ENCODE assay signal across 27 cellular contexts in genomic region chr2:188571543-188571942, GRCh38.
"Had no signal": no experiment of that assay in that cellular context is flagged by ENCODE, and none has a peak within 500 bp of the region (broad histone marks: within the 10 kb centered on the region; RNA-seq: fewer than 3 reads in every experiment).

No MANE protein-coding gene starts in this region.

- H3K9me3 ChIP-seq: body of pancreas, gastrocnemius medialis, left ventricle myocardium inferior, mucosa of descending colon, testis, transverse colon had no signal

- ATAC-seq: activated CD8-positive, alpha-beta T cell treated with anti-CD3 and anti-CD28 coated beads for 36 hours; activated naive CD4-positive, alpha-beta T cell treated with anti-CD3 and anti-CD28 coated beads, Interleukin-2, amount 50 U/mL, for 72 hours; activated T-cell treated with anti-CD3 and anti-CD28 coated beads, Interleukin-2, amount 50 U/mL, for 4 hours; activated T-helper 17 cell treated with anti-CD3 and anti-CD28 coated beads, Interleukin-2, amount 50 U/mL, for 72 hours; body of pancreas; effector memory CD8-positive, alpha-beta T cell; gastrocnemius medialis; mucosa of descending colon; natural killer cell treated with Interleukin-12 subunit alpha and Interleukin-12 subunit beta and Interleukin-15 and Interleukin-18, amount 100 ng/mL, for 72 hours; right cardiac atrium; stimulated activated naive CD8-positive, alpha-beta T cell treated with anti-CD3 and anti-CD28 coated beads, Interleukin-15, Interleukin-2, amounts not matched to agents 100 U/mL and 50 U/mL, for 24 hours; WTC11 had no signal

- DNase-seq: activated CD4-positive, alpha-beta T cell treated with anti-CD3 and anti-CD28 coated beads for 1 hour; activated CD4-positive, alpha-beta T cell treated with anti-CD3 and anti-CD28 coated beads, Interleukin-2, amount 50 U/mL, for 1 hour; activated CD8-positive, alpha-beta T cell treated with anti-CD3 and anti-CD28 coated beads for 36 hours; activated T-cell treated with anti-CD3 and anti-CD28 coated beads, Interleukin-2, amount 50 U/mL, for 4 hours; aorta; body of pancreas; cortex of kidney; effector memory CD8-positive, alpha-beta T cell; gastrocnemius medialis; glutamatergic neuron; islet precursor cell; left ventricle myocardium inferior; mesendoderm; mucosa of descending colon; posterior cingulate gyrus; right cardiac atrium; stimulated activated CD4-positive, alpha-beta T cell treated with anti-CD3 and anti-CD28 coated beads, Interleukin-12 subunit alpha, Interleukin-12 subunit beta, amount 100 ng/mL, for 4 hours; stimulated activated CD4-positive, alpha-beta T cell treated with anti-CD3 and anti-CD28 coated beads, Interleukin-4, amount 100 ng/mL, for 1 hour; stimulated activated naive CD8-positive, alpha-beta T cell treated with anti-CD3 and anti-CD28 coated beads, Interleukin-15, Interleukin-2, amounts not matched to agents 100 U/mL and 50 U/mL, for 24 hours; testis; transverse colon had no signal

- H3K27me3 ChIP-seq: body of pancreas, cardiac muscle cell, gastrocnemius medialis, testis, transverse colon had no signal

- H3K4me3 ChIP-seq: body of pancreas, cardiac muscle cell, gastrocnemius medialis, left ventricle myocardium inferior, lung, mucosa of descending colon, testis, transverse colon had no signal

- H3K36me3 ChIP-seq: gastrocnemius medialis, left ventricle myocardium inferior had no signal

- H3K27ac ChIP-seq: body of pancreas, cardiac muscle cell, gastrocnemius medialis, left ventricle myocardium inferior, transverse colon had no signal

- H3K4me1 ChIP-seq: body of pancreas, gastrocnemius medialis, left ventricle myocardium inferior, testis had no signal
